ENCODE assay signal across 8 cellular contexts in the genomic region with DNA sequence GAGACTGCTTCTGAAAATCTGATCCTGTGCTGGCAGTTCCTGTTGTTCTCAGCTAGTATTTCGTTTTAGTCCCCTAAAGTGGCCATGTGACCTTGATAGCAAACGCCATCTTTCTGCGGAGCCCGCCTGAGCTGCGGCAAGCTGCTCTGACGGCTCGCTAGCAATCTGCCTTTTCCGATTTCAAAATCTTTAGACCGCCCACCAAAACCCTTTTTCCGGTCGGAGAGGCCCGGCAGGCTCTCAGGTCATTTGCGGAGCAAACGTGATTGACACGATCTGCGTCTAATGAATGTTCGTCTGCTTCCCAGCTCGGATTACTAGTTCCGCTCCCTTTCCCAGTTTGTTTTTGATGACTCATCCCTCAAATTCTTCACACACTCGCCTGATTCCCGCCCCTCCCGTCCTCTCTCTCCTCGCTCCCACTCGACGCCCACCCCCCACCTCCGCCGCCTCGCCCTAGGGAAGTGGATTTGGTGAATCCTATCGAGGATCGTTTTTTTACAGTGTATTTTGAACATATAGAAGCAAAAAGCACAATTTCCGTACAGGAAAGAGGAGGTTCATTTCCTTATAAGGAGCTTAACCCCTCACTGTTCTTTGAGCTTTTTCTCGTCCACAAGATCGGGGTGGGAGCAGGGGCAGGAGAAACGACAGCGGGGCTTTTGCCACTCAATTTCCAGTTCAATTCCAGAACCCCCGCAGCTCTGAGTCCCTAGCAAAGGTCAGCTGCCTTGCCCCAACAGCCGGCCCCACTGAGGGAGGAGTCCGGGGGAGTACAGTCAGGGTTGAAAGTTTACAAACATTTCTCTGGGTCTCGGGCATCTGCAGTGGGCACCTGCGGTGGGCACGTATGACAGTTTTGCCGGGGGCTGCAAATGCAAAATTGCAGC. TPM values are rescaled to one million over a fixed set of nuclear protein-coding genes. Genes with fewer than 3 reads are reported as not detected.
A peak's percentile ranks its signal among the peaks of the same experiment; 100 is the strongest.
DNase-seq lines count a peak whose midpoint lies in the region; ATAC-seq and TF ChIP-seq lines count a peak whose summit lies in the region.

No MANE protein-coding gene starts in this region.

- H3K36me3 Mint-ChIP-seq in activated CD4-positive, alpha-beta T cell treated with anti-CD3 and anti-CD28 coated beads for 36 hours (ENCODE audit: low read depth): peaks cover 9% of the 10 kb centered on the region

- ATAC-seq in HG03175 (IDR thresholded peaks at IDR 0.05; ENCODE audit: unreplicated experiment): peak; percentile 94
- peak; percentile 97 for ATAC-seq in activated CD4-positive, alpha-beta T cell treated with anti-CD3 and anti-CD28 coated beads for 36 hours

- peak overlapping the region; percentile 39 for H3K4me3 ChIP-seq in kidney epithelial cell (ENCODE audit: low read depth, low read length)

- no peaks in the 10 kb centered on the region for H3K27me3 Mint-ChIP-seq in activated CD4-positive, alpha-beta T cell treated with anti-CD3 and anti-CD28 coated beads for 36 hours

- H3K4me3 Mint-ChIP-seq in activated CD4-positive, alpha-beta T cell treated with anti-CD3 and anti-CD28 coated beads for 36 hours: peak overlapping the region; percentile 86

- no peaks in the 10 kb centered on the region for H3K9me3 Mint-ChIP-seq in activated CD4-positive, alpha-beta T cell treated with anti-CD3 and anti-CD28 coated beads for 36 hours (ENCODE audit: low read depth)

- H3K36me3 ChIP-seq in kidney epithelial cell (ENCODE audit: control insufficient read depth, insufficient read depth, low read length): no peaks in the 10 kb centered on the region

- TF ChIP-seq POLR2A in GM18951 (IDR thresholded peaks at IDR 0.05; ENCODE audit: extremely low read depth, insufficient read depth, insufficient read length): peak; percentile 64

- peak overlapping the region; percentile 97 for H3K27ac ChIP-seq in cingulate gyrus (ENCODE audit: low read depth, low read length)

- intact Hi-C loops in activated CD4-positive, alpha-beta T cell treated with anti-CD3 and anti-CD28 coated beads for 36 hours (cut with DNase I, micrococcal nuclease): loop anchor here (1.0 to 10.0 kb wide), 12 partner anchors 14 to 1050 kb away; a partner anchor contains a TSS

- no peak for TF ChIP-seq CTCF in kidney epithelial cell (IDR thresholded peaks at IDR 0.05; ENCODE audit: insufficient read depth, low read length, poor library complexity, severe bottlenecking)

- in situ Hi-C loops in GM18951 (cut with MboI; ENCODE audit: low sequenced_read_pairs, unreplicated experiment): no loop called here

- DNase-seq in AG08396 (ENCODE audit: low spot score): peak; percentile 82
- peak; percentile 97 for DNase-seq in NCI-H345 (lab: John Stamatoyannopoulos, UW)
- DNase-seq in activated CD4-positive, alpha-beta T cell treated with anti-CD3 and anti-CD28 coated beads for 36 hours: peak; percentile 89
- peak; percentile 89 for DNase-seq in kidney epithelial cell (ENCODE audit: low read depth)
- DNase-seq in stimulated activated CD4-positive, alpha-beta T cell treated with anti-CD3 and anti-CD28 coated beads, Interleukin-15, amount 100 ng/mL, for 24 hours: peak; percentile 85

- peak overlapping the region; percentile 97 for H3K27ac Mint-ChIP-seq in activated CD4-positive, alpha-beta T cell treated with anti-CD3 and anti-CD28 coated beads for 36 hours

- no peaks in the 10 kb centered on the region for H3K27me3 ChIP-seq in kidney epithelial cell (ENCODE audit: control insufficient read depth, insufficient read depth, low read length)

- CTCF ChIA-PET in activated CD4-positive, alpha-beta T cell treated with anti-CD3 and anti-CD28 coated beads for 36 hours (lab: Charles Lee): interaction anchor here (0.9 to 1.5 kb wide), 8 partner anchors 9 to 1094 kb away, joined by 3 to 5 read pairs (median 3); a partner anchor contains a TSS

- POLR2A ChIA-PET in activated CD4-positive, alpha-beta T cell treated with anti-CD3 and anti-CD28 coated beads for 36 hours (lab: Charles Lee): interaction anchor here (0.6 to 2.0 kb wide), 7 partner anchors 13 to 184 kb away, joined by 3 to 13 read pairs (median 4); a partner anchor contains a TSS

- peaks cover 13% of the 10 kb centered on the region for H3K4me1 Mint-ChIP-seq in activated CD4-positive, alpha-beta T cell treated with anti-CD3 and anti-CD28 coated beads for 36 hours

RNA-seq across cellular contexts. Expression of a gene that starts 37.5 kb away (rescaled TPM):
- total RNA-seq in activated CD4-positive, alpha-beta T cell treated with anti-CD3 and anti-CD28 coated beads for 36 hours: under 1 TPM; 0.77 to 0.78 TPM
- total RNA-seq in kidney epithelial cell: 0.13 and 0.34 TPM in 2 replicates

RNA-seq across cellular contexts. Expression of a gene that starts 40.9 kb away (rescaled TPM):
- total RNA-seq in activated CD4-positive, alpha-beta T cell treated with anti-CD3 and anti-CD28 coated beads for 36 hours: not detected
- total RNA-seq in kidney epithelial cell: not detected in 2 replicates

Comparison
In these comparisons a context has a peak if more than half of its experiments do, and no peak if none do; other contexts are left out.
1. Peak in every context shown above with its lines: DNase-seq, ATAC-seq, H3K4me3 ChIP-seq and H3K27ac ChIP-seq.